1 cellular context compared by ENCODE assay signal in the genomic region with DNA sequence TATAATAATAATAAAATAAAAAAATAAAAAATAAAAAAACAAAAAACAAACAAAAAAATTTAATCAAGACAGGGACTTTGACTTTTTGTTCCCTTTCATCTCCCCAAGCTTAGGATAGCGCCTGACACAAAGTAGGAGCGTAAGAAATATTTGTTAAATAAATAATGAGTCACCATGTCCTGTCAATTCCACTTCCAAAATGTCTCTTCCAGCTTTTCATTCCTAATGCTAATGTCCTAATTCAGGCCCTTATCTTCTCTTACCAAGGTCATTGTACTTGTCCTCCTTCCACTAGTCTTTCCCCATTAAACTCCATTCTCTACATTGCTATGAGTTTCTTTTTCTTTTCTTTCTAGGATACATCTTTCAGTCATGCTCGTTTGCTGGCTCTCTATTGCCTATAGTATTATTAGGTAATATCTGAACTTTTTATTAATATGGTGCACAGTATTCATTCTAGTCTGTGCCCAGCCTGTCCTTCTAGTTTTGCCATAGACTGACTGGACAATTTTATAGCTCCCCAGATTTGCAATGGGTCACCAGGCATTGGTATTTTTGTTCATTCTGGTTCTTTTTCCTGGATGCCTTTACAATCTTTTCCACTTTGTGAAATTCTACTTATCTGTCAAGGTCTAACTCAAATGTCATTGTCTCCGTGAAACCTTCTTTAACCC.
TF ChIP-seq lines count a peak whose summit lies in the region.

No MANE protein-coding gene starts in this region.

TF ChIP-seq in HepG2, 621 proteins besides CTCF, POLR2A, EP300 and RAD21 (continued from another document):
- TF ChIP-seq ZNF33B (CRISPR knock-in tag; IDR thresholded peaks at IDR 0.05) (no peak), FOSL2 (CRISPR knock-in tag; IDR thresholded peaks at IDR 0.05) (peak; percentile 62; the same call in 1 of the 2 replicates), LCORL (IDR thresholded peaks at IDR 0.05) (no peak), LCORL (CRISPR knock-in tag; IDR thresholded peaks at IDR 0.05) (0 out of 2 replicates have a peak, but pooled peaks have one; percentile 19), BCL3 (CRISPR knock-in tag; IDR thresholded peaks at IDR 0.05) (no peak), JUNB (CRISPR knock-in tag; IDR thresholded peaks at IDR 0.05; ENCODE audit: borderline replicate concordance) (peak; percentile 64; the same call in 1 of the 2 replicates)
